Comparison of ENCODE assay signal across 8 cellular contexts in genomic region chr16:50367777-50368409, GRCh38. TPM values are rescaled to one million over a fixed set of nuclear protein-coding genes. Genes with fewer than 3 reads are reported as not detected.
DNase-seq lines count a peak whose midpoint lies in the region; ATAC-seq and TF ChIP-seq lines count a peak whose summit lies in the region.

No MANE protein-coding gene starts in this region.

- H3K4me3 Mint-ChIP-seq in Calu3 (ENCODE audit: low read depth, unreplicated experiment), result peak overlapping the region; percentile 74
- peak overlapping the region; percentile 78 to 80 for H3K4me3 Mint-ChIP-seq in effector memory CD8-positive, alpha-beta T cell

- peak overlapping the region; percentile 57 for H3K27ac Mint-ChIP-seq in Calu3 (ENCODE audit: unreplicated experiment)
- H3K27ac Mint-ChIP-seq in effector memory CD8-positive, alpha-beta T cell, result peak overlapping the region; percentile 81 to 87

- DNase-seq in Calu3 (no peak), MG63 (no peak), DMS53 treated with DMSO at 0.1 percent for 48 hours (lab: John Stamatoyannopoulos, UW; ENCODE audit: unreplicated experiment) (no peak), hepatic stellate cell (ENCODE audit: low spot score) (no peak), AG08395 (ENCODE audit: low spot score) (no peak)
- peak in 1 of 3 experiments; percentile 3 for DNase-seq in effector memory CD8-positive, alpha-beta T cell
- no peak for DNase-seq in central memory CD4-positive, alpha-beta T cell

- peak overlapping the region; percentile 49 for H2AFZ ChIP-seq in neuron (ENCODE audit: low read depth, low read length)

- peak overlapping the region; percentile 61 for H3K4me3 ChIP-seq in MG63
- H3K4me3 ChIP-seq in neuron (ENCODE audit: low read length), result peak overlapping the region; percentile 93

- H3K36me3 Mint-ChIP-seq in Calu3 (ENCODE audit: insufficient read depth, unreplicated experiment), result peaks cover 19% of the 10 kb centered on the region
- peaks cover 24% of the 10 kb centered on the region for H3K36me3 Mint-ChIP-seq in effector memory CD8-positive, alpha-beta T cell (ENCODE audit: insufficient read depth)

- CTCF ChIA-PET in Calu3 (lab: Charles Lee), result interaction anchor here (0.6 to 0.7 kb wide), 3 partner anchors 13 to 1946 kb away, joined by 3 to 4 read pairs (median 3); no protein-coding TSS in a partner anchor

- ATAC-seq in effector memory CD8-positive, alpha-beta T cell (replicated peaks), result no peak

- no peak for TF ChIP-seq CTCF in Calu3 (IDR thresholded peaks at IDR 0.05; ENCODE audit: unreplicated experiment)

- intact Hi-C loops in Calu3 (cut with micrococcal nuclease; ENCODE audit: unreplicated experiment), result no loop called here

- H3K9me3 ChIP-seq in MG63 (no peaks in the 10 kb centered on the region), neuron (ENCODE audit: low read length) (no peaks in the 10 kb centered on the region)

- H3K27me3 Mint-ChIP-seq in Calu3 (ENCODE audit: unreplicated experiment), result peaks cover 16% of the 10 kb centered on the region
- no peaks in the 10 kb centered on the region for H3K27me3 Mint-ChIP-seq in effector memory CD8-positive, alpha-beta T cell

- H3K4me1 ChIP-seq in neuron (ENCODE audit: insufficient read depth, low read length), result peaks cover 16% of the 10 kb centered on the region

- no TSS peak for BruUV-seq in Calu3 (replicated peaks; lab: Mats Ljungman, UMichigan)

- peaks cover 14% of the 10 kb centered on the region for H3K4me1 Mint-ChIP-seq in Calu3 (ENCODE audit: low read depth, unreplicated experiment)
- peaks cover 40 to 48% of the 10 kb centered on the region in 2 donors for H3K4me1 Mint-ChIP-seq in effector memory CD8-positive, alpha-beta T cell (ENCODE audit: low read depth in 2 of 2)

- no peaks in the 10 kb centered on the region for H3K9me3 Mint-ChIP-seq in Calu3 (ENCODE audit: low read depth, unreplicated experiment)
- H3K9me3 Mint-ChIP-seq in effector memory CD8-positive, alpha-beta T cell, result no peaks in the 10 kb centered on the region

- H3K36me3 ChIP-seq in MG63 (peaks cover 18% of the 10 kb centered on the region), neuron (ENCODE audit: insufficient read depth, low read length) (peaks cover 41% of the 10 kb centered on the region)

- H3K27me3 ChIP-seq in MG63, result no peaks in the 10 kb centered on the region
- no peaks in the 10 kb centered on the region for H3K27me3 ChIP-seq in neuron (ENCODE audit: insufficient read depth, low read length)

RNA-seq across cellular contexts. Expression of gene BRD7, which starts 0.9 kb away (rescaled TPM):
- total RNA-seq in Calu3 (2022), result 96.0 and 98.7 TPM in 2 replicates
- 23.6 and 39.1 TPM in 2 replicates for total RNA-seq in MG63 (2014; rRNA removed; shearing (Covaris generic); ENCODE audit: low replicate concordance)
